In genomic region chr15:50655555-50655954, GRCh38 we compare ENCODE assay signal across 27 cellular contexts.
"Had no signal": no experiment of that assay in that cellular context is flagged by ENCODE, and none has a peak within 500 bp of the region (broad histone marks: within the 10 kb centered on the region; RNA-seq: fewer than 3 reads in every experiment).

No MANE protein-coding gene starts in this region.

- H3K27me3 ChIP-seq: adrenal gland, Peyer's patch had no signal

- DNase-seq: activated B cell treated with CpG ODN at 0.5 μM for 24 hours; activated CD4-positive, alpha-beta memory T cell treated with anti-CD3 and anti-CD28 coated beads, Interleukin-2, amount 10 ng/mL, durations not matched to agents 7 days and 5 days; activated CD4-positive, alpha-beta T cell treated with anti-CD3 and anti-CD28 coated beads for 36 hours; activated CD4-positive, alpha-beta T cell treated with anti-CD3 and anti-CD28 coated beads, Interleukin-2, amount 50 U/mL, for 1 hour; activated CD8-positive, alpha-beta memory T cell treated with anti-CD3 and anti-CD28 coated beads, Interleukin-2, amount 50 U/mL, for 48 hours; activated gamma-delta T cell; activated naive CD4-positive, alpha-beta T cell treated with anti-CD3 and anti-CD28 coated beads, Interleukin-2, amount 50 U/mL, for 16 hours; activated naive CD8-positive, alpha-beta T cell treated with anti-CD3 and anti-CD28 coated beads, Interleukin-2, amount 10 ng/mL, durations not matched to agents 7 days and 5 days; activated T-cell treated with anti-CD3 and anti-CD28 coated beads, Interleukin-2, amount 50 U/mL, for 1 hour; adrenal gland; anterior cingulate cortex; Karpas-422; MM.1S; NCI-H1105; NCI-H1436; NCI-H187; NCI-H2081; NCI-H510A treated with DMSO at 0.1 percent for 48 hours; NCI-H69; NK-92 treated with Interleukin-12 subunit alpha and Interleukin-12 subunit beta, amount 100 ng/mL, for 24 hours; Peyer's patch; SIG-M5; T-cell; T-helper 2 cell; T1000 had no signal

- H3K27ac Mint-ChIP-seq: activated B cell treated with CpG ODN at 0.5 μM for 24 hours; activated CD4-positive, alpha-beta memory T cell treated with anti-CD3 and anti-CD28 coated beads, Interleukin-2, amount 10 ng/mL, durations not matched to agents 7 days and 5 days; activated naive CD8-positive, alpha-beta T cell treated with anti-CD3 and anti-CD28 coated beads, Interleukin-2, amount 10 ng/mL, durations not matched to agents 7 days and 5 days; T-cell had no signal

- H3K4me3 ChIP-seq: adrenal gland, K562, Peyer's patch, SK-N-MC had no signal

- H3K27me3 Mint-ChIP-seq: activated B cell treated with CpG ODN at 0.5 μM for 24 hours; activated CD4-positive, alpha-beta memory T cell treated with anti-CD3 and anti-CD28 coated beads, Interleukin-2, amount 10 ng/mL, durations not matched to agents 7 days and 5 days; activated CD4-positive, alpha-beta T cell treated with anti-CD3 and anti-CD28 coated beads for 36 hours; activated naive CD8-positive, alpha-beta T cell treated with anti-CD3 and anti-CD28 coated beads, Interleukin-2, amount 10 ng/mL, durations not matched to agents 7 days and 5 days; T-cell had no signal

- ATAC-seq: activated CD4-positive, alpha-beta T cell treated with anti-CD3 and anti-CD28 coated beads for 36 hours; K562; T-cell had no signal

- H3K27ac ChIP-seq: adrenal gland, Peyer's patch, SK-N-MC had no signal

- H3K4me3 Mint-ChIP-seq: activated B cell treated with CpG ODN at 0.5 μM for 24 hours; activated CD4-positive, alpha-beta memory T cell treated with anti-CD3 and anti-CD28 coated beads, Interleukin-2, amount 10 ng/mL, durations not matched to agents 7 days and 5 days; activated CD4-positive, alpha-beta T cell treated with anti-CD3 and anti-CD28 coated beads for 36 hours; activated naive CD8-positive, alpha-beta T cell treated with anti-CD3 and anti-CD28 coated beads, Interleukin-2, amount 10 ng/mL, durations not matched to agents 7 days and 5 days; T-cell had no signal

- H3K9me3 ChIP-seq: adrenal gland, Peyer's patch had no signal

- H3K9me3 Mint-ChIP-seq: activated B cell treated with CpG ODN at 0.5 μM for 24 hours; activated CD4-positive, alpha-beta memory T cell treated with anti-CD3 and anti-CD28 coated beads, Interleukin-2, amount 10 ng/mL, durations not matched to agents 7 days and 5 days; activated naive CD8-positive, alpha-beta T cell treated with anti-CD3 and anti-CD28 coated beads, Interleukin-2, amount 10 ng/mL, durations not matched to agents 7 days and 5 days; T-cell had no signal

- H3K4me1 ChIP-seq: adrenal gland, Peyer's patch had no signal
